In genomic region chr17:30217054-30217453, GRCh38 we compare ENCODE assay signal across 25 cellular contexts.
"Had no signal": no experiment of that assay in that cellular context is flagged by ENCODE, and none has a peak within 500 bp of the region (broad histone marks: within the 10 kb centered on the region; RNA-seq: fewer than 3 reads in every experiment).

No MANE protein-coding gene starts in this region.

- ATAC-seq: stimulated activated effector memory CD8-positive, alpha-beta T cell treated with anti-CD3 and anti-CD28 coated beads, Interleukin-12 subunit alpha, Interleukin-12 subunit beta, amount 100 ng/mL, for 72 hours; stimulated activated memory B cell treated with anti-CD40 and anti-IgM and Interleukin-4, amounts not matched to agents 10 μg/mL and 1 μg/mL and 100 μg/mL, for 72 hours; stimulated activated naive B cell treated with anti-CD40 and anti-IgM and Interleukin-4, amounts not matched to agents 10 μg/mL and 1 μg/mL and 100 μg/mL, for 72 hours; stimulated activated naive CD8-positive, alpha-beta T cell treated with anti-CD3 and anti-CD28 coated beads, Interleukin-15, amount 100 ng/mL, for 72 hours; stimulated activated naive CD8-positive, alpha-beta T cell treated with anti-CD3 and anti-CD28 coated beads, Interleukin-15, Interleukin-2, amounts not matched to agents 100 U/mL and 50 U/mL, for 24 hours; upper lobe of right lung had no signal

- DNase-seq: stimulated activated CD4-positive, alpha-beta T cell treated with anti-CD3 and anti-CD28 coated beads, Interleukin-2, amount 100 ng/mL, for 48 hours; stimulated activated CD4-positive, alpha-beta T cell treated with anti-CD3 and anti-CD28 coated beads, Interleukin-4, amount 100 ng/mL, for 1 hour; stimulated activated CD4-positive, alpha-beta T cell treated with anti-CD3 and anti-CD28 coated beads, Interleukin-4, amount 100 ng/mL, for 24 hours; stimulated activated CD4-positive, alpha-beta T cell treated with anti-CD3 and anti-CD28 coated beads, Interleukin-4, amount 100 ng/mL, for 4 hours; stimulated activated CD8-positive, alpha-beta memory T cell treated with anti-CD3 and anti-CD28 coated beads, Interleukin-4, amount 100 ng/mL, for 48 hours; stimulated activated naive B cell treated with anti-CD40 and anti-IgM and Interleukin-4, amounts not matched to agents 10 μg/mL and 1 μg/mL and 100 μg/mL, for 72 hours; stimulated activated naive CD4-positive, alpha-beta T cell; stimulated activated naive CD4-positive, alpha-beta T cell treated with Interleukin-2 at 50 U/mL for 16 hours; stimulated activated naive CD8-positive, alpha-beta T cell treated with anti-CD3 and anti-CD28 coated beads, Interleukin-15, amount 100 ng/mL, for 72 hours; stimulated activated naive CD8-positive, alpha-beta T cell treated with anti-CD3 and anti-CD28 coated beads, Interleukin-15, Interleukin-2, amounts not matched to agents 100 U/mL and 50 U/mL, for 24 hours; stomach; substantia nigra; testis; thyroid gland; transverse colon; trophoblast cell; upper lobe of right lung; uterus had no signal

- H3K4me3 ChIP-seq: stomach, suprapubic skin, testis, thoracic aorta, thyroid gland, tibial artery, tibial nerve, transverse colon, upper lobe of right lung, uterus, vagina had no signal

- H3K27ac ChIP-seq: stomach, suprapubic skin, testis, thoracic aorta, thyroid gland, tibial artery, tibial nerve, transverse colon, upper lobe of right lung, uterus, vagina had no signal

- H3K9me3 ChIP-seq: stomach, suprapubic skin, testis, thoracic aorta, thyroid gland, tibial artery, tibial nerve, transverse colon, upper lobe of right lung, uterus, vagina had no signal

- H3K27me3 ChIP-seq: stomach, suprapubic skin, testis, thyroid gland, tibial artery, tibial nerve, transverse colon, upper lobe of right lung, uterus, vagina had no signal

- H3K4me1 ChIP-seq: stomach, suprapubic skin, testis, thyroid gland, tibial artery, tibial nerve, transverse colon, upper lobe of right lung, uterus, vagina had no signal

- H3K36me3 ChIP-seq: stomach, suprapubic skin, thoracic aorta, thyroid gland, tibial artery, tibial nerve, transverse colon, upper lobe of right lung, uterus, vagina had no signal
